In the genomic region with DNA sequence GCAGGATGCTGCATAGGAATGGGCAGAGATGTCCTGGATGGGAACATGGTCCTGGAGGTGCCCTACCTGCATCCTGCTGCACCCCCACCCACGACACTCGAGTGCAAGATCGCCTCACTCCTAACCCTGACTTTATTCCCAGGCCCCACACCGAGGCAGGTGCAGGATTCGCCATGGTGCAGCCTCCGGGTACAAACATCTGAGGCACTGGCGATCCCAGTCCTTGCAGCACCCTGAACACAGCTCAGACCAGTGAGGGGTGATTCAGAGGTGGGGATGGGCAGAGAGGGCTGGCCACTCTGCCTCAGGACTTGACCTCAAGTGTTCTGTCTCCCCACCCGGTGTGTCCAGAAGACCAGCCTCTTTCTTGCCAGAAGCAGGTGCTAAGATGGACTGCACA, we compare ENCODE assay signal across 1 cellular context.
TF ChIP-seq lines count a peak whose summit lies in the region.

No MANE protein-coding gene starts in this region.

TF ChIP-seq in SK-N-SH treated with all-trans-retinoic acid at 6 μM for 48 hours, 23 proteins besides CTCF, POLR2A, EP300 and RAD21 (continued from another document):
- no peak for TF ChIP-seq CREB5 (CRISPR knock-in tag; IDR thresholded peaks at IDR 0.05; ENCODE audit: low read depth)
- TF ChIP-seq OSR1 (CRISPR knock-in tag; IDR thresholded peaks at IDR 0.05): no peak
- no peak for TF ChIP-seq TCF4 (CRISPR knock-in tag; IDR thresholded peaks at IDR 0.05; ENCODE audit: borderline replicate concordance)
- TF ChIP-seq TOX (CRISPR knock-in tag; IDR thresholded peaks at IDR 0.05; ENCODE audit: borderline replicate concordance): no peak
- TF ChIP-seq PATZ1 (CRISPR knock-in tag; IDR thresholded peaks at IDR 0.05; ENCODE audit: borderline replicate concordance): no peak
- no peak for TF ChIP-seq BACH2 (CRISPR knock-in tag; IDR thresholded peaks at IDR 0.05; ENCODE audit: borderline replicate concordance)
- TF ChIP-seq ZFP3 (CRISPR knock-in tag; IDR thresholded peaks at IDR 0.05): no peak
- TF ChIP-seq, protein P1, sequence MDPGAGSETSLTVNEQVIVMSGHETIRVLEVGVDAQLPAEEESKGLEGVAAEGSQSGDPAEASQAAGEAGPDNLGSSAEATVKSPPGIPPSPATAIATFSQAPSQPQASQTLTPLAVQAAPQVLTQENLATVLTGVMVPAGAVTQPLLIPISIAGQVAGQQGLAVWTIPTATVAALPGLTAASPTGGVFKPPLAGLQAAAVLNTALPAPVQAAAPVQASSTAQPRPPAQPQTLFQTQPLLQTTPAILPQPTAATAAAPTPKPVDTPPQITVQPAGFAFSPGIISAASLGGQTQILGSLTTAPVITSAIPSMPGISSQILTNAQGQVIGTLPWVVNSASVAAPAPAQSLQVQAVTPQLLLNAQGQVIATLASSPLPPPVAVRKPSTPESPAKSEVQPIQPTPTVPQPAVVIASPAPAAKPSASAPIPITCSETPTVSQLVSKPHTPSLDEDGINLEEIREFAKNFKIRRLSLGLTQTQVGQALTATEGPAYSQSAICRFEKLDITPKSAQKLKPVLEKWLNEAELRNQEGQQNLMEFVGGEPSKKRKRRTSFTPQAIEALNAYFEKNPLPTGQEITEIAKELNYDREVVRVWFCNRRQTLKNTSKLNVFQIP (CRISPR knock-in tag; IDR thresholded peaks at IDR 0.05; ENCODE audit: borderline replicate concordance, low read depth): no peak
- TF ChIP-seq ZNF8 (CRISPR knock-in tag; IDR thresholded peaks at IDR 0.05): no peak
- TF ChIP-seq, protein P2, sequence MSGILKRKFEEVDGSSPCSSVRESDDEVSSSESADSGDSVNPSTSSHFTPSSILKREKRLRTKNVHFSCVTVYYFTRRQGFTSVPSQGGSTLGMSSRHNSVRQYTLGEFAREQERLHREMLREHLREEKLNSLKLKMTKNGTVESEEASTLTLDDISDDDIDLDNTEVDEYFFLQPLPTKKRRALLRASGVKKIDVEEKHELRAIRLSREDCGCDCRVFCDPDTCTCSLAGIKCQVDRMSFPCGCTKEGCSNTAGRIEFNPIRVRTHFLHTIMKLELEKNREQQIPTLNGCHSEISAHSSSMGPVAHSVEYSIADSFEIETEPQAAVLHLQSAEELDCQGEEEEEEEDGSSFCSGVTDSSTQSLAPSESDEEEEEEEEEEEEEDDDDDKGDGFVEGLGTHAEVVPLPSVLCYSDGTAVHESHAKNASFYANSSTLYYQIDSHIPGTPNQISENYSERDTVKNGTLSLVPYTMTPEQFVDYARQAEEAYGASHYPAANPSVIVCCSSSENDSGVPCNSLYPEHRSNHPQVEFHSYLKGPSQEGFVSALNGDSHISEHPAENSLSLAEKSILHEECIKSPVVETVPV (CRISPR knock-in tag; IDR thresholded peaks at IDR 0.05): no peak
- TF ChIP-seq, protein P3, sequence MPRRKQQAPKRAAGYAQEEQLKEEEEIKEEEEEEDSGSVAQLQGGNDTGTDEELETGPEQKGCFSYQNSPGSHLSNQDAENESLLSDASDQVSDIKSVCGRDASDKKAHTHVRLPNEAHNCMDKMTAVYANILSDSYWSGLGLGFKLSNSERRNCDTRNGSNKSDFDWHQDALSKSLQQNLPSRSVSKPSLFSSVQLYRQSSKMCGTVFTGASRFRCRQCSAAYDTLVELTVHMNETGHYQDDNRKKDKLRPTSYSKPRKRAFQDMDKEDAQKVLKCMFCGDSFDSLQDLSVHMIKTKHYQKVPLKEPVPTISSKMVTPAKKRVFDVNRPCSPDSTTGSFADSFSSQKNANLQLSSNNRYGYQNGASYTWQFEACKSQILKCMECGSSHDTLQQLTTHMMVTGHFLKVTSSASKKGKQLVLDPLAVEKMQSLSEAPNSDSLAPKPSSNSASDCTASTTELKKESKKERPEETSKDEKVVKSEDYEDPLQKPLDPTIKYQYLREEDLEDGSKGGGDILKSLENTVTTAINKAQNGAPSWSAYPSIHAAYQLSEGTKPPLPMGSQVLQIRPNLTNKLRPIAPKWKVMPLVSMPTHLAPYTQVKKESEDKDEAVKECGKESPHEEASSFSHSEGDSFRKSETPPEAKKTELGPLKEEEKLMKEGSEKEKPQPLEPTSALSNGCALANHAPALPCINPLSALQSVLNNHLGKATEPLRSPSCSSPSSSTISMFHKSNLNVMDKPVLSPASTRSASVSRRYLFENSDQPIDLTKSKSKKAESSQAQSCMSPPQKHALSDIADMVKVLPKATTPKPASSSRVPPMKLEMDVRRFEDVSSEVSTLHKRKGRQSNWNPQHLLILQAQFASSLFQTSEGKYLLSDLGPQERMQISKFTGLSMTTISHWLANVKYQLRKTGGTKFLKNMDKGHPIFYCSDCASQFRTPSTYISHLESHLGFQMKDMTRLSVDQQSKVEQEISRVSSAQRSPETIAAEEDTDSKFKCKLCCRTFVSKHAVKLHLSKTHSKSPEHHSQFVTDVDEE (CRISPR knock-in tag; IDR thresholded peaks at IDR 0.05): no peak
